23 cellular contexts compared by ENCODE assay signal in the genomic region with DNA sequence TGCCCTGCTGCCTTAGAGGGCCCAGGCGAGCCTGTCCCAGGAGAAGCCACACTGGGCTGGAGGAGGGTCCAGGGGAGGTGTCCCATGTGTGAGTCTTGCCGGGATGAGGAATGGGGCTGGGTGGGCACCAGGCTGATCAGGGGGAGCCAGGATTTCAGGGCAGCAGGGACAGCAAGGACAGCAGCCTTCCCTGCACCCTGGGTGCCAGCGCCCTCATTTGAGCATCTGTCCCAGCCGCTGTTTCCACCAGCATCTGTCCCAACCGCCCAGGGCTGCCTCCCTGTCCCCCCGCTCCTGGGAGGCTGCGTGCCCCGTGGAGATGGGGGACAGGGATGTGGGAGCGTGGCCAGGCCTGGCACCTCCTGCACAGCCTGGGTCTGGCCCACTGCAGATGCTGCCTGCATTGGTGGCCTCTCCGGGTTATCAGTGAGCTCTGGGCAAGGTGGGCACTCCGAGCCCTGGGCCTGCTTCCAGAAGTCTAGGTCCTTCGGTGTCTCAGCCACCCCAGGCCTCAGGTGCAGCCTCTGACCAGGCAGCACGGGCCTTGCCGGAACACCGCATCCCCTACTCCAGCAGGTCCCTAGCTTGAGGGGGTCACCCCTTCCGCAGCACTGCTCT.
DNase-seq lines count a peak whose midpoint lies in the region; ATAC-seq and TF ChIP-seq lines count a peak whose summit lies in the region.
"Had no signal": no experiment of that assay in that cellular context is flagged by ENCODE, and none has a peak within 500 bp of the region (broad histone marks: within the 10 kb centered on the region; RNA-seq: fewer than 3 reads in every experiment).

No MANE protein-coding gene starts in this region.

- H3K9me3 Mint-ChIP-seq in activated T-cell treated with anti-CD3 and anti-CD28 coated beads, Interleukin-2, amount 50 U/mL, for 24 hours: no peaks in the 10 kb centered on the region
- H3K9me3 Mint-ChIP-seq in activated T-helper 2 cell treated with anti-CD3 and anti-CD28 coated beads, Interferon-gamma antibody, Interleukin-2, Interleukin-4, amounts not matched to agents 10 μg/mL and 5 μg/mL and 100 μg/mL, durations not matched to agents 14 hours and 24 hours and 36 hours: no peaks in the 10 kb centered on the region
- H3K9me3 Mint-ChIP-seq: activated B cell treated with CpG ODN at 0.5 μM for 24 hours, neural crest cell had no signal

- H3K4me3 Mint-ChIP-seq in activated T-cell treated with anti-CD3 and anti-CD28 coated beads, Interleukin-2, amount 50 U/mL, for 24 hours: no peak overlapping the region
- H3K4me3 Mint-ChIP-seq in activated T-helper 2 cell treated with anti-CD3 and anti-CD28 coated beads, Interferon-gamma antibody, Interleukin-2, Interleukin-4, amounts not matched to agents 10 μg/mL and 5 μg/mL and 100 μg/mL, durations not matched to agents 14 hours and 24 hours and 36 hours (ENCODE audit: low read depth): no peak overlapping the region
- H3K4me3 Mint-ChIP-seq: activated B cell treated with CpG ODN at 0.5 μM for 24 hours, brain, neural crest cell had no signal

- intact Hi-C loops in activated T-helper 2 cell treated with anti-CD3 and anti-CD28 coated beads, Interferon-gamma antibody, Interleukin-2, Interleukin-4, amounts not matched to agents 10 μg/mL and 5 μg/mL and 100 μg/mL, durations not matched to agents 14 hours and 24 hours and 36 hours (cut with micrococcal nuclease): no loop called here
- intact Hi-C loops in testis (cut with DNase I; ENCODE audit: low total_unique reads): no loop called here

- ATAC-seq in lung (ENCODE audit: insufficient read depth, low FRiP score) (no peak), GM21786 (IDR thresholded peaks at IDR 0.05; ENCODE audit: unreplicated experiment) (no peak)
- ATAC-seq: A549; Right ventricle myocardium inferior; stimulated activated naive CD8-positive, alpha-beta T cell treated with anti-CD3 and anti-CD28 coated beads, Interleukin-15, Interleukin-2, amounts not matched to agents 100 U/mL and 50 U/mL, for 24 hours had no signal

- H3K27me3 ChIP-seq in lung (ENCODE audit: control insufficient read depth, insufficient read depth) (no peaks in the 10 kb centered on the region), testis (no peaks in the 10 kb centered on the region)
- no peaks in the 10 kb centered on the region for H3K27me3 ChIP-seq in effector memory CD4-positive, alpha-beta T cell (replicated peaks; ENCODE audit: control insufficient read depth, insufficient read depth, low read length, poor library complexity, severe bottlenecking)

- H3K4me3 ChIP-seq in lung: no peak overlapping the region
- H3K4me3 ChIP-seq in testis: no peak overlapping the region
- H3K4me3 ChIP-seq in effector memory CD4-positive, alpha-beta T cell (ENCODE audit: insufficient read depth, low read depth, low read length, poor library complexity, severe bottlenecking): no peak overlapping the region
- H3K4me3 ChIP-seq: A549, smooth muscle cell, tibial artery had no signal

- DNase-seq in activated T-cell treated with anti-CD3 and anti-CD28 coated beads, Interleukin-2, amount 50 U/mL, for 24 hours: peak; percentile 12
- no peak for DNase-seq in activated T-cell treated with anti-CD3 and anti-CD28 coated beads, Interleukin-2, amount 50 U/mL, for 48 hours
- DNase-seq in activated T-helper 2 cell treated with anti-CD3 and anti-CD28 coated beads, Interferon-gamma antibody, Interleukin-2, Interleukin-4, amounts not matched to agents 10 μg/mL and 5 μg/mL and 100 μg/mL, durations not matched to agents 14 hours and 24 hours and 36 hours (ENCODE audit: low spot score): peak; percentile 6
- DNase-seq in lung (ENCODE audit: low spot score) (peak; percentile 21), testis (peak; percentile 9), dermis blood vessel endothelial cell (no peak)
- no peak for DNase-seq in effector memory CD4-positive, alpha-beta T cell
- DNase-seq: activated B cell treated with CpG ODN at 0.5 μM for 24 hours; midbrain; NCI-H1092 treated with DMSO at 0.1 percent for 48 hours; NCI-H2029; NCI-H226; OCI-M1; stimulated activated CD4-positive, alpha-beta T cell treated with anti-CD3 and anti-CD28 coated beads, Interleukin-4, amount 100 ng/mL, for 1 hour; stimulated activated naive CD8-positive, alpha-beta T cell treated with anti-CD3 and anti-CD28 coated beads, Interleukin-15, Interleukin-2, amounts not matched to agents 100 U/mL and 50 U/mL, for 24 hours; T1000 had no signal

- H3K27ac Mint-ChIP-seq in activated T-cell treated with anti-CD3 and anti-CD28 coated beads, Interleukin-2, amount 50 U/mL, for 24 hours: no peak overlapping the region
- H3K27ac Mint-ChIP-seq in activated T-helper 2 cell treated with anti-CD3 and anti-CD28 coated beads, Interferon-gamma antibody, Interleukin-2, Interleukin-4, amounts not matched to agents 10 μg/mL and 5 μg/mL and 100 μg/mL, durations not matched to agents 14 hours and 24 hours and 36 hours: no peak overlapping the region
- H3K27ac Mint-ChIP-seq: activated B cell treated with CpG ODN at 0.5 μM for 24 hours had no signal

- H3K27ac ChIP-seq in lung (ENCODE audit: low read depth in 1 of 2, low read length in 1 of 2) (no peak overlapping the region), testis (no peak overlapping the region)
- H3K27ac ChIP-seq in effector memory CD4-positive, alpha-beta T cell (ENCODE audit: insufficient read depth, low read length, poor library complexity, severe bottlenecking): no peak overlapping the region
- H3K27ac ChIP-seq: A549, tibial artery had no signal

- H3K36me3 Mint-ChIP-seq in activated T-cell treated with anti-CD3 and anti-CD28 coated beads, Interleukin-2, amount 50 U/mL, for 24 hours (ENCODE audit: low read depth): no peaks in the 10 kb centered on the region
- no peaks in the 10 kb centered on the region for H3K36me3 Mint-ChIP-seq in activated T-helper 2 cell treated with anti-CD3 and anti-CD28 coated beads, Interferon-gamma antibody, Interleukin-2, Interleukin-4, amounts not matched to agents 10 μg/mL and 5 μg/mL and 100 μg/mL, durations not matched to agents 14 hours and 24 hours and 36 hours (ENCODE audit: low read depth)

- no peaks in the 10 kb centered on the region for H3K4me1 Mint-ChIP-seq in activated T-cell treated with anti-CD3 and anti-CD28 coated beads, Interleukin-2, amount 50 U/mL, for 24 hours (ENCODE audit: low read depth)
- no peaks in the 10 kb centered on the region for H3K4me1 Mint-ChIP-seq in activated T-helper 2 cell treated with anti-CD3 and anti-CD28 coated beads, Interferon-gamma antibody, Interleukin-2, Interleukin-4, amounts not matched to agents 10 μg/mL and 5 μg/mL and 100 μg/mL, durations not matched to agents 14 hours and 24 hours and 36 hours (ENCODE audit: low read depth)
- H3K4me1 Mint-ChIP-seq: activated B cell treated with CpG ODN at 0.5 μM for 24 hours, brain had no signal

- H3K4me1 ChIP-seq in lung (ENCODE audit: control insufficient read depth in 2 of 2, insufficient read depth in 2 of 2, low read length in 2 of 2) (no peaks in the 10 kb centered on the region), testis (no peaks in the 10 kb centered on the region)
- H3K4me1 ChIP-seq in effector memory CD4-positive, alpha-beta T cell (ENCODE audit: control insufficient read depth, insufficient read depth, low read length, poor library complexity, severe bottlenecking): no peaks in the 10 kb centered on the region
- H3K4me1 ChIP-seq: A549, tibial artery had no signal

- H3K9me3 ChIP-seq in lung (ENCODE audit: control insufficient read depth in 2 of 2, insufficient read depth in 1 of 2, low read length in 1 of 2) (peaks cover 0 to under 1% of the 10 kb centered on the region in 2 donors), testis (no peaks in the 10 kb centered on the region)
- no peaks in the 10 kb centered on the region for H3K9me3 ChIP-seq in effector memory CD4-positive, alpha-beta T cell (ENCODE audit: control insufficient read depth, low read length)
- H3K9me3 ChIP-seq: A549, tibial artery had no signal

- H3K36me3 ChIP-seq in lung (ENCODE audit: control insufficient read depth in 2 of 2, insufficient read depth in 2 of 2, low read length in 2 of 2) (no peaks in the 10 kb centered on the region), testis (ENCODE audit: low read depth, missing control alignments) (no peaks in the 10 kb centered on the region)
- no peaks in the 10 kb centered on the region for H3K36me3 ChIP-seq in effector memory CD4-positive, alpha-beta T cell (ENCODE audit: control insufficient read depth, insufficient read depth, low read length)
- H3K36me3 ChIP-seq: tibial artery had no signal

- TF ChIP-seq CTCF in lung (IDR thresholded peaks at IDR 0.05; ENCODE audit: control extremely low read depth, extremely low read depth) (no peak), testis (IDR thresholded peaks at IDR 0.05) (no peak)

- TF ChIP-seq POLR2A in testis (IDR thresholded peaks at IDR 0.05): no peak

- peaks cover 23% of the 10 kb centered on the region for H3K27me3 Mint-ChIP-seq in activated T-cell treated with anti-CD3 and anti-CD28 coated beads, Interleukin-2, amount 50 U/mL, for 24 hours
- H3K27me3 Mint-ChIP-seq in activated T-helper 2 cell treated with anti-CD3 and anti-CD28 coated beads, Interferon-gamma antibody, Interleukin-2, Interleukin-4, amounts not matched to agents 10 μg/mL and 5 μg/mL and 100 μg/mL, durations not matched to agents 14 hours and 24 hours and 36 hours (ENCODE audit: low read depth): no peaks in the 10 kb centered on the region
- H3K27me3 Mint-ChIP-seq: activated B cell treated with CpG ODN at 0.5 μM for 24 hours, brain had no signal

- 92 to 93% methylated on average over 16 of the region's 16 CpGs for WGBS in lung, 2 donors
- 92 to 100% methylated on average over 1 to 16 of the region's 16 CpGs for WGBS in testis, 2 donors

Comparison
In these comparisons a context has a peak if more than half of its experiments do, and no peak if none do; other contexts are left out.
1. DNase-seq: peak in activated T-cell treated with anti-CD3 and anti-CD28 coated beads, Interleukin-2, amount 50 U/mL, for 24 hours (single experiment), activated T-helper 2 cell treated with anti-CD3 and anti-CD28 coated beads, Interferon-gamma antibody, Interleukin-2, Interleukin-4, amounts not matched to agents 10 μg/mL and 5 μg/mL and 100 μg/mL, durations not matched to agents 14 hours and 24 hours and 36 hours (single experiment), lung (single experiment) and testis (single experiment); none in activated T-cell treated with anti-CD3 and anti-CD28 coated beads, Interleukin-2, amount 50 U/mL, for 48 hours (0 of 2), effector memory CD4-positive, alpha-beta T cell (0 of 3) and dermis blood vessel endothelial cell (single experiment).